Comparison of ENCODE assay signal across 15 cellular contexts in the genomic region with DNA sequence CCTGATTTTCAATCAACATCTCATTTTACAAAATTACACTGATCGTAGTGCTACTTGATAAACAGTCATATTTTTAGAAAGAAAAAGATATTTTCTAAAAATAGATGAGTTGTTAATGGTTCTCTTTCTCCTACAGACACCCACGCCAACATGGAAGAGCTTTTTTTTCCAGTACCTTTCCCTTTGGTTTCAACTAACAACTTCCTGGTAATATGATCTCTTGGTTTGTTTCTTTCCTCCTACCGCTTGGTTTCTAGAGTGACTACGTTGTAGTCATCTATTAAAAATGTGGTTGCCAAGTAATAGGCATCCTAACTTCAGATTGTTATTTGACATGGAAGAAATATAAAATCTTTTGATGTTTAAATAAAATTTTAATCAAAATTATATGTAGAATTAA.
DNase-seq lines count a peak whose midpoint lies in the region; ATAC-seq and TF ChIP-seq lines count a peak whose summit lies in the region.
"Had no signal": no experiment of that assay in that cellular context is flagged by ENCODE, and none has a peak within 500 bp of the region (broad histone marks: within the 10 kb centered on the region; RNA-seq: fewer than 3 reads in every experiment).

No MANE protein-coding gene starts in this region.

- H3K79me2 ChIP-seq in mammary epithelial cell (ENCODE audit: insufficient read depth, low read length), result no peaks in the 10 kb centered on the region

- H3K4me2 ChIP-seq in mammary epithelial cell (ENCODE audit: insufficient read depth, low read depth, low read length), result peak overlapping the region; percentile 46

- H3K4me3 ChIP-seq in HUES48 (ENCODE audit: low read depth, low read length) (no peak overlapping the region), mammary epithelial cell (replicated peaks in 1 of 3; ENCODE audit: insufficient read depth in 1 of 3, low read depth in 2 of 3, low read length in 3 of 3) (no peak overlapping the region), left lung (no peak overlapping the region), WERI-Rb-1 (ENCODE audit: low read depth, low read length) (no peak overlapping the region)
- H3K4me3 ChIP-seq: thyroid gland had no signal

- DNase-seq in AG20443 (ENCODE audit: low spot score), result peak; percentile 11
- peak; percentile 73 for DNase-seq in mammary epithelial cell
- no peak for DNase-seq in left lung
- DNase-seq in WERI-Rb-1, result no peak
- DNase-seq in DMS114 treated with DMSO at 0.1 percent for 48 hours (lab: John Stamatoyannopoulos, UW; ENCODE audit: unreplicated experiment), result no peak
- no peak for DNase-seq in SKM-1 (lab: John Stamatoyannopoulos, UW; ENCODE audit: unreplicated experiment)
- DNase-seq: activated gamma-delta T cell treated with Interleukin-2 at 50 U/mL for 16 hours; COR-L47; NK-92 treated with Interleukin-12 subunit alpha and Interleukin-12 subunit beta, amount 100 ng/mL, for 24 hours; stimulated activated CD4-positive, alpha-beta T cell treated with anti-CD3 and anti-CD28 coated beads, Interleukin-4, amount 100 ng/mL, for 1 hour; thyroid gland had no signal

- H3K27me3 Mint-ChIP-seq in activated T-helper 17 cell treated with anti-CD3 and anti-CD28 coated beads, Interleukin-2, amount 50 U/mL, for 72 hours, result peaks cover 19% of the 10 kb centered on the region

- intact Hi-C loops in mammary epithelial cell (cut with micrococcal nuclease) (no loop called here), left lung (cut with DNase I) (no loop called here)

- H3K9ac ChIP-seq in HUES48 (ENCODE audit: low read depth, low read length), result no peak overlapping the region
- peak overlapping the region; percentile 43 for H3K9ac ChIP-seq in mammary epithelial cell (ENCODE audit: insufficient read depth, low read length)

- no peaks in the 10 kb centered on the region for H4K20me1 ChIP-seq in mammary epithelial cell (ENCODE audit: insufficient read depth, low read length)

- BruUV-seq in mammary epithelial cell (replicated peaks; lab: Mats Ljungman, UMichigan), result no TSS peak

- H3K9me3 Mint-ChIP-seq in activated T-helper 17 cell treated with anti-CD3 and anti-CD28 coated beads, Interleukin-2, amount 50 U/mL, for 72 hours, result peaks cover 8% of the 10 kb centered on the region

- TF ChIP-seq CTCF in mammary epithelial cell (conservative IDR thresholded peaks at IDR 0.05 in 1 of 2, IDR thresholded peaks at IDR 0.05 in 1 of 2; ENCODE audit: extremely low read depth in 1 of 2, insufficient read depth in 1 of 2, low read depth in 1 of 2, low read length in 2 of 2) (no peak), left lung (IDR thresholded peaks at IDR 0.05) (no peak), WERI-Rb-1 (IDR thresholded peaks at IDR 0.05; ENCODE audit: low read depth, low read length) (no peak)

- H3K4me1 ChIP-seq in HUES48 (ENCODE audit: control insufficient read depth, insufficient read depth, low read length) (peaks cover 10% of the 10 kb centered on the region), mammary epithelial cell (ENCODE audit: insufficient read depth, low read length) (peaks cover 9% of the 10 kb centered on the region), left lung (no peaks in the 10 kb centered on the region)
- H3K4me1 ChIP-seq: thyroid gland had no signal

- no peaks in the 10 kb centered on the region for H3K4me1 Mint-ChIP-seq in activated T-helper 17 cell treated with anti-CD3 and anti-CD28 coated beads, Interleukin-2, amount 50 U/mL, for 72 hours

- ATAC-seq in left lung, result peak; percentile 44
- no peak for ATAC-seq in activated T-helper 17 cell treated with anti-CD3 and anti-CD28 coated beads, Interleukin-2, amount 50 U/mL, for 72 hours (replicated peaks)
- ATAC-seq: esophagus mucosa had no signal

- H3K36me3 ChIP-seq in HUES48 (ENCODE audit: control insufficient read depth, insufficient read depth, low read length) (no peaks in the 10 kb centered on the region), mammary epithelial cell (ENCODE audit: insufficient read depth, low read length) (no peaks in the 10 kb centered on the region), left lung (no peaks in the 10 kb centered on the region), WERI-Rb-1 (no peaks in the 10 kb centered on the region)
- H3K36me3 ChIP-seq: thyroid gland had no signal

- H3K27me3 ChIP-seq in HUES48 (ENCODE audit: control insufficient read depth, insufficient read depth, low read length), result no peaks in the 10 kb centered on the region
- no peaks in the 10 kb centered on the region for H3K27me3 ChIP-seq in mammary epithelial cell (ENCODE audit: insufficient read depth, low read length)
- no peaks in the 10 kb centered on the region for H3K27me3 ChIP-seq in left lung
- H3K27me3 ChIP-seq in WERI-Rb-1 (ENCODE audit: insufficient read depth, low read depth, severe bottlenecking), result no peaks in the 10 kb centered on the region
- H3K27me3 ChIP-seq: thyroid gland had no signal

- H3K4me3 Mint-ChIP-seq in activated T-helper 17 cell treated with anti-CD3 and anti-CD28 coated beads, Interleukin-2, amount 50 U/mL, for 72 hours, result no peak overlapping the region
- H3K4me3 Mint-ChIP-seq: IgD-negative memory B cell had no signal

- CTCF ChIA-PET in mammary epithelial cell (lab: Charles Lee; ENCODE audit: low non-redundant PET), result no interaction called here

- no peaks in the 10 kb centered on the region for H3K36me3 Mint-ChIP-seq in activated T-helper 17 cell treated with anti-CD3 and anti-CD28 coated beads, Interleukin-2, amount 50 U/mL, for 72 hours (ENCODE audit: low read depth)
- H3K36me3 Mint-ChIP-seq: IgD-negative memory B cell had no signal

- H3K27ac ChIP-seq in HUES48 (ENCODE audit: low read depth, low read length) (peak overlapping the region; percentile 42), mammary epithelial cell (ENCODE audit: insufficient read depth, low read depth, low read length) (peak overlapping the region; percentile 91), left lung (no peak overlapping the region), WERI-Rb-1 (no peak overlapping the region)
- H3K27ac ChIP-seq: thyroid gland had no signal

- no peak overlapping the region for H3K27ac Mint-ChIP-seq in activated T-helper 17 cell treated with anti-CD3 and anti-CD28 coated beads, Interleukin-2, amount 50 U/mL, for 72 hours
- H3K27ac Mint-ChIP-seq: IgD-negative memory B cell had no signal

- H2AFZ ChIP-seq in mammary epithelial cell (ENCODE audit: low read depth, low read length), result peak overlapping the region; percentile 82

- dilution Hi-C loops in mammary epithelial cell (cut with HindIII; ENCODE audit: low sequenced_read_pairs), result no loop called here

- in situ Hi-C loops in mammary epithelial cell (cut with MboI; ENCODE audit: low sequenced_read_pairs in 2 of 2), result loop anchor here in 1 of 2 donors (25.0 kb wide), 1 partner anchor 169 kb away; no protein-coding TSS in a partner anchor

- WGBS in mammary epithelial cell (ENCODE audit: low coverage, missing lambda C conversion rate), result 23% methylated on average over 4 of the region's 4 CpGs

- H3K9me3 ChIP-seq in HUES48 (ENCODE audit: control insufficient read depth, insufficient read depth, low read length), result peaks cover 12% of the 10 kb centered on the region
- peaks cover 2% of the 10 kb centered on the region for H3K9me3 ChIP-seq in mammary epithelial cell (replicated peaks; ENCODE audit: insufficient read depth, low read length)
- peaks cover 0 to 20% of the 10 kb centered on the region in 2 donors for H3K9me3 ChIP-seq in left lung
- H3K9me3 ChIP-seq in WERI-Rb-1 (ENCODE audit: severe bottlenecking), result no peaks in the 10 kb centered on the region
- H3K9me3 ChIP-seq: thyroid gland had no signal

Comparison
In these comparisons a context has a peak if more than half of its experiments do, and no peak if none do; other contexts are left out.
1. DNase-seq: peak in AG20443 (single experiment) and mammary epithelial cell (single experiment); none in left lung (0 of 2), WERI-Rb-1 (single experiment), DMS114 treated with DMSO at 0.1 percent for 48 hours (single experiment) and SKM-1 (single experiment).
2. H3K27ac ChIP-seq: peak in HUES48 (single experiment) and mammary epithelial cell (single experiment); none in left lung (0 of 2) and WERI-Rb-1 (single experiment).